Comparison of ENCODE assay signal across 15 cellular contexts in the genomic region with DNA sequence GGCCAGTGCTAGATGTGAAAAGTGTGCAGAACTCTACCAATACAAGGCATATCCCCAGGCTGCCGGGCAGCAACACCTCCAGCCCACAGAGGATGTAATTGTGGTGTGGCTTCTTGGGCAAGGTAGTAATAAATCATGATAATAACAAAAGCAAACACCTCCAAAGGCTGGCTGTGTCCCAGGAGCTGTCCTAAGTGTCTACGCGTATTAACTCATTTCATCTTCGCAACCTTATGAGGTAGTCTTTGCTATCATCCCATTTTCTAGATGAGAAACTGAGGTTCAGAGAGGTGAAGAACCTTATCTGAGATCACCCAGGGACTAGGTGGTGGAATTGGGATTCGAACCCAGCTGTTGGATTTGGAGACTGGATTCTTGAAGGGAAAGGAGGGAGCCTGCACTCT. TPM values are rescaled to one million over a fixed set of nuclear protein-coding genes. Genes with fewer than 3 reads are reported as not detected.
A peak's percentile ranks its signal among the peaks of the same experiment; 100 is the strongest.
DNase-seq lines count a peak whose midpoint lies in the region; ATAC-seq, FAIRE-seq and TF ChIP-seq lines count a peak whose summit lies in the region.
"Had no signal": no experiment of that assay in that cellular context is flagged by ENCODE, and none has a peak within 500 bp of the region (broad histone marks: within the 10 kb centered on the region; RNA-seq: fewer than 3 reads in every experiment).

No MANE protein-coding gene starts in this region.

- no peak overlapping the region for H2AFZ ChIP-seq in HCT116 (ENCODE audit: low read depth, low read length, poor library complexity, severe bottlenecking)
- no peak overlapping the region for H2AFZ ChIP-seq in K562 (ENCODE audit: low read depth, low read length)

- no peak for FAIRE-seq in K562 (lab: Jason Lieb, UNC)

- peak overlapping the region; percentile 62 for H3K27ac Mint-ChIP-seq in stimulated activated effector memory CD8-positive, alpha-beta T cell treated with anti-CD3 and anti-CD28 coated beads, Interleukin-12 subunit alpha, Interleukin-12 subunit beta, amount 100 ng/mL, for 72 hours
- H3K27ac Mint-ChIP-seq in activated CD8-positive, alpha-beta memory T cell treated with anti-CD3 and anti-CD28 coated beads, Interleukin-2, amount 10 ng/mL, durations not matched to agents 7 days and 5 days: no peak overlapping the region
- H3K27ac Mint-ChIP-seq: activated naive CD8-positive, alpha-beta T cell treated with anti-CD3 and anti-CD28 coated beads, Interleukin-2, amount 50 U/mL, for 24 hours had no signal

- TF ChIP-seq POLR2A in HCT116 (IDR thresholded peaks at IDR 0.05; ENCODE audit: borderline replicate concordance, extremely low read depth, insufficient read depth, insufficient read length) (no peak), K562 (conservative IDR thresholded peaks at IDR 0.05) (no peak)

- H3K4me1 Mint-ChIP-seq in stimulated activated effector memory CD8-positive, alpha-beta T cell treated with anti-CD3 and anti-CD28 coated beads, Interleukin-12 subunit alpha, Interleukin-12 subunit beta, amount 100 ng/mL, for 72 hours: peaks cover 40% of the 10 kb centered on the region
- peaks cover 24% of the 10 kb centered on the region for H3K4me1 Mint-ChIP-seq in activated CD8-positive, alpha-beta memory T cell treated with anti-CD3 and anti-CD28 coated beads, Interleukin-2, amount 10 ng/mL, durations not matched to agents 7 days and 5 days

- TF ChIP-seq CTCF in HCT116 (IDR thresholded peaks at IDR 0.05 in 2 of 3, conservative IDR thresholded peaks at IDR 0.05 in 1 of 3; ENCODE audit: borderline replicate concordance in 1 of 3, insufficient read depth in 1 of 3, low read depth in 2 of 3, low read length in 2 of 3) (no peak), K562 (IDR thresholded peaks at IDR 0.05 in 2 of 3, conservative IDR thresholded peaks at IDR 0.05 in 1 of 3; ENCODE audit: insufficient read depth in 2 of 3, low read depth in 1 of 3, low read length in 3 of 3) (no peak)

- no peak for TF ChIP-seq EP300 in K562 (IDR thresholded peaks at IDR 0.05; ENCODE audit: low read length)

- RAD21 ChIA-PET in HCT116 (lab: Charles Lee; ENCODE audit: low non-redundant PET in 1 of 2, low total read pairs in 2 of 2, uncharacterized antibody in 2 of 2, unreplicated experiment in 2 of 2): no interaction called here

- H3K79me2 ChIP-seq in HCT116 (ENCODE audit: insufficient read depth, low read length): 0 out of 2 replicates have a peak, but pooled peaks cover 5% of the 10 kb centered on the region
- H3K79me2 ChIP-seq in K562 (ENCODE audit: control insufficient read depth, insufficient read depth, low read length): no peaks in the 10 kb centered on the region

- no peak overlapping the region for H3K27ac ChIP-seq in HCT116 (ENCODE audit: low read depth, low read length)
- H3K27ac ChIP-seq in K562 (ENCODE audit: extremely low read depth, low read depth, low read length): no peak overlapping the region
- H3K27ac ChIP-seq in layer of hippocampus (ENCODE audit: low read depth, low read length): peak overlapping the region; percentile 86

- WGBS in K562 (ENCODE audit: insufficient coverage, low coverage, missing lambda C conversion rate): 32% methylated on average over 5 of the region's 5 CpGs

- peaks cover 38 to 43% of the 10 kb centered on the region in 2 experiments for H3K4me1 ChIP-seq in HCT116 (ENCODE audit: control insufficient read depth in 1 of 2, insufficient read depth in 2 of 2, low read length in 2 of 2)
- H3K4me1 ChIP-seq in K562 (replicated peaks in 1 of 2; ENCODE audit: control insufficient read depth in 2 of 2, insufficient read depth in 2 of 2, low read length in 2 of 2): peaks cover 22 to 31% of the 10 kb centered on the region in 2 experiments; a peak in 4 of 5 replicates

- TF ChIP-seq RAD21 in HCT116 (IDR thresholded peaks at IDR 0.05; ENCODE audit: low read depth) (no peak), K562 (CRISPR knock-in tag; conservative IDR thresholded peaks at IDR 0.05 in 1 of 2, IDR thresholded peaks at IDR 0.05 in 1 of 2) (no peak)

- no TSS peak for BruUV-seq in HCT116 (replicated peaks; lab: Mats Ljungman, UMichigan)
- BruUV-seq in K562 (replicated peaks; lab: Mats Ljungman, UMichigan): no TSS peak

- H3K4me3 Mint-ChIP-seq in stimulated activated effector memory CD8-positive, alpha-beta T cell treated with anti-CD3 and anti-CD28 coated beads, Interleukin-12 subunit alpha, Interleukin-12 subunit beta, amount 100 ng/mL, for 72 hours: no peak overlapping the region
- no peak overlapping the region for H3K4me3 Mint-ChIP-seq in activated CD8-positive, alpha-beta memory T cell treated with anti-CD3 and anti-CD28 coated beads, Interleukin-2, amount 10 ng/mL, durations not matched to agents 7 days and 5 days
- H3K4me3 Mint-ChIP-seq: activated naive CD8-positive, alpha-beta T cell treated with anti-CD3 and anti-CD28 coated beads, Interleukin-2, amount 50 U/mL, for 24 hours; CD14-positive monocyte; naive thymus-derived CD4-positive, alpha-beta T cell had no signal

- H3K9me1 ChIP-seq in K562 (ENCODE audit: control insufficient read depth, insufficient read depth, low read length): peaks cover 4% of the 10 kb centered on the region

- H3K9ac ChIP-seq in HCT116 (ENCODE audit: low read length): no peak overlapping the region
- no peak overlapping the region for H3K9ac ChIP-seq in K562 (ENCODE audit: insufficient read depth in 1 of 2, low read depth in 2 of 2, low read length in 2 of 2)

- H3K36me3 Mint-ChIP-seq in stimulated activated effector memory CD8-positive, alpha-beta T cell treated with anti-CD3 and anti-CD28 coated beads, Interleukin-12 subunit alpha, Interleukin-12 subunit beta, amount 100 ng/mL, for 72 hours: peaks cover 14% of the 10 kb centered on the region
- no peaks in the 10 kb centered on the region for H3K36me3 Mint-ChIP-seq in activated CD8-positive, alpha-beta memory T cell treated with anti-CD3 and anti-CD28 coated beads, Interleukin-2, amount 10 ng/mL, durations not matched to agents 7 days and 5 days

- in situ Hi-C loops in K562 (cut with MboI): no loop called here

- H3K27me3 Mint-ChIP-seq in activated CD8-positive, alpha-beta memory T cell treated with anti-CD3 and anti-CD28 coated beads, Interleukin-2, amount 10 ng/mL, durations not matched to agents 7 days and 5 days: no peaks in the 10 kb centered on the region
- H3K27me3 Mint-ChIP-seq: activated naive CD8-positive, alpha-beta T cell treated with anti-CD3 and anti-CD28 coated beads, Interleukin-2, amount 50 U/mL, for 24 hours; naive thymus-derived CD4-positive, alpha-beta T cell had no signal

- no peaks in the 10 kb centered on the region for H3K9me3 Mint-ChIP-seq in stimulated activated effector memory CD8-positive, alpha-beta T cell treated with anti-CD3 and anti-CD28 coated beads, Interleukin-12 subunit alpha, Interleukin-12 subunit beta, amount 100 ng/mL, for 72 hours
- no peaks in the 10 kb centered on the region for H3K9me3 Mint-ChIP-seq in activated CD8-positive, alpha-beta memory T cell treated with anti-CD3 and anti-CD28 coated beads, Interleukin-2, amount 10 ng/mL, durations not matched to agents 7 days and 5 days (ENCODE audit: low read depth)
- H3K9me3 Mint-ChIP-seq: activated naive CD8-positive, alpha-beta T cell treated with anti-CD3 and anti-CD28 coated beads, Interleukin-2, amount 50 U/mL, for 24 hours; CD14-positive monocyte; naive thymus-derived CD4-positive, alpha-beta T cell had no signal

- no peaks in the 10 kb centered on the region for H4K20me1 ChIP-seq in HCT116 (ENCODE audit: insufficient read depth)
- H4K20me1 ChIP-seq in K562 (replicated peaks; ENCODE audit: control insufficient read depth, insufficient read depth, low read length): 0 out of 2 replicates have a peak, but pooled peaks cover 9% of the 10 kb centered on the region

- DNase-seq in HCT116 (ENCODE audit: low read depth, low spot score): no peak
- DNase-seq in K562 (ENCODE audit: extremely low read depth in 1 of 4, low spot score in 3 of 4): no peak
- DNase-seq in stimulated activated effector memory CD8-positive, alpha-beta T cell treated with anti-CD3 and anti-CD28 coated beads, Interleukin-12 subunit alpha, Interleukin-12 subunit beta, amount 100 ng/mL, for 72 hours (ENCODE audit: low spot score in 2 of 2): no peak
- no peak for DNase-seq in NCI-H1092 (lab: John Stamatoyannopoulos, UW)
- DNase-seq in activated CD8-positive, alpha-beta memory T cell treated with anti-CD3 and anti-CD28 coated beads, Interleukin-2, amount 10 ng/mL, durations not matched to agents 7 days and 5 days: no peak
- DNase-seq: activated naive CD8-positive, alpha-beta T cell treated with anti-CD3 and anti-CD28 coated beads, Interleukin-2, amount 50 U/mL, for 24 hours; GDM1; MG63; naive thymus-derived CD4-positive, alpha-beta T cell; RPMI8226; stimulated activated CD4-positive, alpha-beta T cell treated with anti-CD3 and anti-CD28 coated beads, Interleukin-12 subunit alpha, Interleukin-12 subunit beta, amount 100 ng/mL, for 4 hours had no signal

- intact Hi-C loops in HCT116 (cut with micrococcal nuclease): no loop called here
- intact Hi-C loops in K562 (cut with micrococcal nuclease): no loop called here

- H3K27me3 ChIP-seq in HCT116 (ENCODE audit: insufficient read depth, low read length) (no peaks in the 10 kb centered on the region), K562 (ENCODE audit: control insufficient read depth in 2 of 2, insufficient read depth in 2 of 2, low read length in 2 of 2) (peaks cover 4 to 45% of the 10 kb centered on the region in 2 experiments; a peak in 3 of 5 replicates), layer of hippocampus (ENCODE audit: control insufficient read depth, insufficient read depth, low read length) (no peaks in the 10 kb centered on the region)
- H3K27me3 ChIP-seq: MG63 had no signal

- H3K4me2 ChIP-seq in HCT116 (ENCODE audit: low read length) (peak overlapping the region; percentile 42; the same call in 1 of the 2 replicates), K562 (ENCODE audit: insufficient read depth, low read length) (no peak overlapping the region)

- CTCF ChIA-PET in HCT116 (lab: Charles Lee) (interaction anchor here (1.1 to 1.7 kb wide), 3 partner anchors 14 to 78 kb away, joined by 4 to 7 read pairs (median 4); no protein-coding TSS in a partner anchor), K562 (lab: Yijun Ruan, JAX; ENCODE audit: low intra/inter-chr PET ratio) (no interaction called here)
- CTCF ChIA-PET in activated CD8-positive, alpha-beta memory T cell treated with anti-CD3 and anti-CD28 coated beads, Interleukin-2, amount 10 ng/mL, durations not matched to agents 7 days and 5 days (lab: Charles Lee): interaction anchor here (0.7 to 6.7 kb wide), 6 partner anchors 8 to 297 kb away, joined by 3 to 35 read pairs (median 4); partner anchors contain the start of gene LRRC59

- H3K36me3 ChIP-seq in HCT116 (ENCODE audit: control insufficient read depth in 1 of 2, insufficient read depth in 2 of 2, low read length in 2 of 2): peaks cover 0 to 7% of the 10 kb centered on the region in 2 experiments; a peak in 2 of 4 replicates
- H3K36me3 ChIP-seq in K562 (ENCODE audit: control insufficient read depth, insufficient read depth, low read length): no peaks in the 10 kb centered on the region

- ATAC-seq in HCT116 (no peak), K562 (no peak), HG03039 (IDR thresholded peaks at IDR 0.05; ENCODE audit: unreplicated experiment) (no peak), GM19328 (IDR thresholded peaks at IDR 0.05; ENCODE audit: unreplicated experiment) (no peak)
- no peak for ATAC-seq in stimulated activated effector memory CD8-positive, alpha-beta T cell treated with anti-CD3 and anti-CD28 coated beads, Interleukin-12 subunit alpha, Interleukin-12 subunit beta, amount 100 ng/mL, for 72 hours
- no peak for ATAC-seq in activated CD8-positive, alpha-beta memory T cell treated with anti-CD3 and anti-CD28 coated beads, Interleukin-2, amount 10 ng/mL, durations not matched to agents 7 days and 5 days
- ATAC-seq: activated naive CD8-positive, alpha-beta T cell treated with anti-CD3 and anti-CD28 coated beads, Interleukin-2, amount 50 U/mL, for 24 hours; naive thymus-derived CD4-positive, alpha-beta T cell had no signal

- H3K4me3 ChIP-seq in HCT116 (replicated peaks in 1 of 2; ENCODE audit: low read depth in 1 of 2, low read length in 2 of 2) (no peak overlapping the region), K562 (no peak overlapping the region)
- H3K4me3 ChIP-seq: MG63 had no signal

- H3K9me3 ChIP-seq in HCT116 (ENCODE audit: control insufficient read depth in 1 of 2, insufficient read depth in 1 of 2, low read depth in 1 of 2, low read length in 2 of 2): no peaks in the 10 kb centered on the region
- H3K9me3 ChIP-seq in K562 (replicated peaks; ENCODE audit: control insufficient read depth, insufficient read depth, low read depth, low read length): no peaks in the 10 kb centered on the region
- H3K9me3 ChIP-seq: MG63 had no signal

- H3K9me2 ChIP-seq in HCT116 (ENCODE audit: insufficient read depth): no peaks in the 10 kb centered on the region

- POLR2A ChIA-PET in HCT116 (lab: Charles Lee) (no interaction called here), K562 (lab: Yijun Ruan, JAX) (interaction anchor here (0.5 to 1.0 kb wide), 4 partner anchors 10 to 69 kb away, joined by 3 to 4 read pairs (median 4); no protein-coding TSS in a partner anchor)

RNA-seq across cellular contexts. Expression of gene PDK2, which starts 5.3 kb away (rescaled TPM):
- 39.1 TPM for total RNA-seq in HCT116 (2021; ENCODE audit: unreplicated experiment)
- 62.1 and 68.9 TPM in 2 replicates for polyA plus RNA-seq in HCT116 (2012)
- 1.4 and 4.1 TPM in 2 replicates for total RNA-seq in K562 (2011; cell fraction: chromatin; rRNA removed; ENCODE audit: low replicate concordance)
- 1.1 and 3.0 TPM in 2 replicates for total RNA-seq in K562 (2011; cell fraction: nucleolus; rRNA removed)
- total RNA-seq in K562 (2011; cell fraction: nucleoplasm; rRNA removed): 0.37 and 0.53 TPM in 2 replicates
- 1.00 and 1.5 TPM in 2 replicates for total RNA-seq in K562 (2014; rRNA removed)
- total RNA-seq in K562 (2014; rRNA removed; fragmentation: Illumina TruSeq; extraction: Trizol): 0.38 and 0.87 TPM in 2 replicates
- 1.2 and 1.4 TPM in 2 replicates for total RNA-seq in K562 (2015; rRNA removed; fragmentation: Illumina TruSeq; extraction: Trizol)
- total RNA-seq in K562 (2021): 1.9 and 2.5 TPM in 2 replicates
- 1.8 and 5.3 TPM in 2 replicates for polyA plus RNA-seq in K562 (2011; rRNA removed)
- polyA plus RNA-seq in K562 (2011; cell fraction: cytosol; rRNA removed): 3.7 and 10.5 TPM in 2 replicates
- 4.9 and 5.8 TPM in 2 replicates for polyA plus RNA-seq in K562 (2011; cell fraction: nucleus; rRNA removed)
- polyA plus RNA-seq in K562 (2012): 2.6 and 5.2 TPM in 2 replicates
- 2.0 and 2.7 TPM in 2 replicates for polyA plus RNA-seq in K562 (2014; fragmentation: Illumina TruSeq; extraction: Trizol)
- polyA plus RNA-seq in K562 (2014; fragmentation: Nextera tagmentation; extraction: Ambion mirVana): under 1 TPM; 0.03 to 0.08 TPM
- 1.5 and 2.6 TPM in 2 replicates for polyA plus RNA-seq in K562 (2014; rRNA removed)
- 3.0 and 4.2 TPM in 2 replicates for polyA minus RNA-seq in K562 (2011; rRNA and poly(A)+ RNA removed)
- polyA minus RNA-seq in K562 (2011; cell fraction: cytosol; rRNA and poly(A)+ RNA removed): 3.3 and 9.3 TPM in 2 replicates
- 1.6 and 1.8 TPM in 2 replicates for polyA minus RNA-seq in K562 (2011; cell fraction: nucleus; rRNA and poly(A)+ RNA removed)
- 10 to 100 TPM; 13.6 to 20.9 TPM for total RNA-seq in activated CD8-positive, alpha-beta memory T cell treated with anti-CD3 and anti-CD28 coated beads, Interleukin-2, amount 10 ng/mL, durations not matched to agents 7 days and 5 days

RNA-seq across cellular contexts. Expression of gene SAMD14, which starts 29.5 kb away (rescaled TPM):
- 1.5 TPM for total RNA-seq in HCT116 (2021; ENCODE audit: unreplicated experiment)
- 0.74 and 0.79 TPM in 2 replicates for polyA plus RNA-seq in HCT116 (2012)
- total RNA-seq in K562 (2011; cell fraction: chromatin; rRNA removed; ENCODE audit: low replicate concordance): 0.18 and 1.0 TPM in 2 replicates
- 0.50 TPM in 1 of 2 replicates, not detected in the other for total RNA-seq in K562 (2011; cell fraction: nucleolus; rRNA removed)
- total RNA-seq in K562 (2011; cell fraction: nucleoplasm; rRNA removed): not detected in 2 replicates
- total RNA-seq in K562 (2014; rRNA removed): not detected in 2 replicates
- not detected in 2 replicates for total RNA-seq in K562 (2014; rRNA removed; fragmentation: Illumina TruSeq; extraction: Trizol)
- not detected in 2 replicates for total RNA-seq in K562 (2015; rRNA removed; fragmentation: Illumina TruSeq; extraction: Trizol)
- total RNA-seq in K562 (2021): 0.07 TPM in 1 of 2 replicates, not detected in the other
- polyA plus RNA-seq in K562 (2011; rRNA removed): 0.14 TPM in 1 of 2 replicates, not detected in the other
- polyA plus RNA-seq in K562 (2011; cell fraction: cytosol; rRNA removed): 0.01 and 0.10 TPM in 2 replicates
- 0.15 and 0.24 TPM in 2 replicates for polyA plus RNA-seq in K562 (2011; cell fraction: nucleus; rRNA removed)
- polyA plus RNA-seq in K562 (2012): 0.07 and 0.22 TPM in 2 replicates
- 0.04 TPM in 1 of 2 replicates, not detected in the other for polyA plus RNA-seq in K562 (2014; fragmentation: Illumina TruSeq; extraction: Trizol)
- polyA plus RNA-seq in K562 (2014; fragmentation: Nextera tagmentation; extraction: Ambion mirVana): not detected
- polyA plus RNA-seq in K562 (2014; rRNA removed): 0.11 TPM in 1 of 2 replicates, not detected in the other
- polyA minus RNA-seq in K562 (2011; rRNA and poly(A)+ RNA removed): 0.15 TPM in 1 of 2 replicates, not detected in the other
- polyA minus RNA-seq in K562 (2011; cell fraction: cytosol; rRNA and poly(A)+ RNA removed): not detected in 2 replicates
- polyA minus RNA-seq in K562 (2011; cell fraction: nucleus; rRNA and poly(A)+ RNA removed): not detected in 2 replicates
- 1 to 10 TPM in 1 of 2 experiments, under 1 TPM in 1; 0.35 to 1.1 TPM for total RNA-seq in activated CD8-positive, alpha-beta memory T cell treated with anti-CD3 and anti-CD28 coated beads, Interleukin-2, amount 10 ng/mL, durations not matched to agents 7 days and 5 days
- polyA plus RNA-seq: CD14-positive monocyte; naive thymus-derived CD4-positive, alpha-beta T cell had no signal

RNA-seq across cellular contexts. Expression of gene ITGA3, which starts 44.6 kb away (rescaled TPM):
- total RNA-seq in HCT116 (2021; ENCODE audit: unreplicated experiment) (392 TPM), K562 (2014; rRNA removed) (0.05 and 0.20 TPM in 2 replicates), K562 (2014; rRNA removed; fragmentation: Illumina TruSeq; extraction: Trizol) (0.10 and 0.33 TPM in 2 replicates), K562 (2015; rRNA removed; fragmentation: Illumina TruSeq; extraction: Trizol) (0.11 and 0.14 TPM in 2 replicates), K562 (2021) (0.75 and 1.3 TPM in 2 replicates)
- 522 and 560 TPM in 2 replicates for polyA plus RNA-seq in HCT116 (2012)
- total RNA-seq in K562 (2011; cell fraction: chromatin; rRNA removed; ENCODE audit: low replicate concordance): 0.19 and 1.1 TPM in 2 replicates
- 1.1 and 4.2 TPM in 2 replicates for total RNA-seq in K562 (2011; cell fraction: nucleolus; rRNA removed)
- total RNA-seq in K562 (2011; cell fraction: nucleoplasm; rRNA removed): 0.51 and 1.1 TPM in 2 replicates
- polyA plus RNA-seq in K562 (2011; rRNA removed) (0.15 and 0.16 TPM in 2 replicates), K562 (2014; fragmentation: Illumina TruSeq; extraction: Trizol) (0.13 and 0.24 TPM in 2 replicates), K562 (2014; fragmentation: Nextera tagmentation; extraction: Ambion mirVana) (not detected), K562 (2014; rRNA removed) (0.03 TPM in 2 replicates)
- 0.13 and 0.30 TPM in 2 replicates for polyA plus RNA-seq in K562 (2011; cell fraction: cytosol; rRNA removed)
- 0.86 and 1.1 TPM in 2 replicates for polyA plus RNA-seq in K562 (2011; cell fraction: nucleus; rRNA removed)
- polyA plus RNA-seq in K562 (2012): 0.35 and 1.4 TPM in 2 replicates
- polyA minus RNA-seq in K562 (2011; rRNA and poly(A)+ RNA removed): 1.1 TPM in 1 of 2 replicates, not detected in the other
- polyA minus RNA-seq in K562 (2011; cell fraction: cytosol; rRNA and poly(A)+ RNA removed): 0.19 and 2.6 TPM in 2 replicates
- 0.56 and 0.67 TPM in 2 replicates for polyA minus RNA-seq in K562 (2011; cell fraction: nucleus; rRNA and poly(A)+ RNA removed)
- total RNA-seq in activated CD8-positive, alpha-beta memory T cell treated with anti-CD3 and anti-CD28 coated beads, Interleukin-2, amount 10 ng/mL, durations not matched to agents 7 days and 5 days: 10 to 100 TPM; 10.3 to 11.3 TPM

RNA-seq across cellular contexts. Expression of gene PPP1R9B, which starts 50.0 kb away (rescaled TPM):
- total RNA-seq in HCT116 (2021; ENCODE audit: unreplicated experiment) (112 TPM), K562 (2014; rRNA removed) (45.5 and 52.9 TPM in 2 replicates), K562 (2014; rRNA removed; fragmentation: Illumina TruSeq; extraction: Trizol) (9.9 and 14.5 TPM in 2 replicates), K562 (2015; rRNA removed; fragmentation: Illumina TruSeq; extraction: Trizol) (28.6 and 29.0 TPM in 2 replicates), K562 (2021) (56.6 and 63.5 TPM in 2 replicates)
- polyA plus RNA-seq in HCT116 (2012): 65.7 and 68.5 TPM in 2 replicates
- 29.7 and 49.5 TPM in 2 replicates for total RNA-seq in K562 (2011; cell fraction: chromatin; rRNA removed; ENCODE audit: low replicate concordance)
- total RNA-seq in K562 (2011; cell fraction: nucleolus; rRNA removed): 27.6 and 29.7 TPM in 2 replicates
- 29.0 and 30.6 TPM in 2 replicates for total RNA-seq in K562 (2011; cell fraction: nucleoplasm; rRNA removed)
- polyA plus RNA-seq in K562 (2011; rRNA removed) (11.6 and 12.7 TPM in 2 replicates), K562 (2014; fragmentation: Illumina TruSeq; extraction: Trizol) (24.7 and 25.5 TPM in 2 replicates), K562 (2014; fragmentation: Nextera tagmentation; extraction: Ambion mirVana) (under 1 TPM; 0.10 to 0.13 TPM), K562 (2014; rRNA removed) (34.2 and 35.7 TPM in 2 replicates)
- 11.9 and 15.6 TPM in 2 replicates for polyA plus RNA-seq in K562 (2011; cell fraction: cytosol; rRNA removed)
- 50.9 and 52.5 TPM in 2 replicates for polyA plus RNA-seq in K562 (2011; cell fraction: nucleus; rRNA removed)
- polyA plus RNA-seq in K562 (2012): 27.4 and 32.9 TPM in 2 replicates
- polyA minus RNA-seq in K562 (2011; rRNA and poly(A)+ RNA removed): 18.9 and 21.8 TPM in 2 replicates
- polyA minus RNA-seq in K562 (2011; cell fraction: cytosol; rRNA and poly(A)+ RNA removed): 17.7 and 18.7 TPM in 2 replicates
- polyA minus RNA-seq in K562 (2011; cell fraction: nucleus; rRNA and poly(A)+ RNA removed): 12.4 and 25.9 TPM in 2 replicates
- 100 to 1,000 TPM; 108 to 121 TPM for total RNA-seq in activated CD8-positive, alpha-beta memory T cell treated with anti-CD3 and anti-CD28 coated beads, Interleukin-2, amount 10 ng/mL, durations not matched to agents 7 days and 5 days

Comparison
In these comparisons a context has a peak if more than half of its experiments do, and no peak if none do; other contexts are left out.
1. RNA of gene ITGA3, which starts 44.6 kb away (total RNA-seq): 392 TPM in HCT116 (single experiment); 10.3 to 11.3 TPM in activated CD8-positive, alpha-beta memory T cell treated with anti-CD3 and anti-CD28 coated beads, Interleukin-2, amount 10 ng/mL, durations not matched to agents 7 days and 5 days and 0.05 to 4.2 TPM in K562; every median in the first group is over 10 times any median in the second.